Comparison of ENCODE assay signal across 13 cellular contexts in genomic region chr11:114366331-114367243, GRCh38. TPM values are rescaled to one million over a fixed set of nuclear protein-coding genes. Genes with fewer than 3 reads are reported as not detected.
A peak's percentile ranks its signal among the peaks of the same experiment; 100 is the strongest.
DNase-seq lines count a peak whose midpoint lies in the region; ATAC-seq, FAIRE-seq and TF ChIP-seq lines count a peak whose summit lies in the region.
"Had no signal": no experiment of that assay in that cellular context is flagged by ENCODE, and none has a peak within 500 bp of the region (broad histone marks: within the 10 kb centered on the region; RNA-seq: fewer than 3 reads in every experiment).

No MANE protein-coding gene starts in this region.

- TF ChIP-seq EP300 in Ishikawa (IDR thresholded peaks at IDR 0.05; ENCODE audit: borderline replicate concordance), result no peak

- ATAC-seq in left lung, result peak; percentile 13
- no peak for ATAC-seq in GM21825 (IDR thresholded peaks at IDR 0.05; ENCODE audit: unreplicated experiment)
- ATAC-seq in stimulated activated naive B cell treated with anti-CD40 and anti-IgM and Interleukin-4, amounts not matched to agents 10 μg/mL and 1 μg/mL and 100 μg/mL, for 72 hours (replicated peaks), result no peak

- peaks cover 22 to 27% of the 10 kb centered on the region in 2 donors for H3K27me3 Mint-ChIP-seq in stimulated activated naive B cell treated with anti-CD40 and anti-IgM and Interleukin-4, amounts not matched to agents 10 μg/mL and 1 μg/mL and 100 μg/mL, for 72 hours

- H3K36me3 Mint-ChIP-seq in stimulated activated naive B cell treated with anti-CD40 and anti-IgM and Interleukin-4, amounts not matched to agents 10 μg/mL and 1 μg/mL and 100 μg/mL, for 72 hours, result no peaks in the 10 kb centered on the region

- TF ChIP-seq CTCF in bronchial epithelial cell (IDR thresholded peaks at IDR 0.05; ENCODE audit: insufficient read depth, low read length, severe bottlenecking), result no peak
- TF ChIP-seq CTCF in left lung (IDR thresholded peaks at IDR 0.05), result no peak
- no peak for TF ChIP-seq CTCF in GM20000 (IDR thresholded peaks at IDR 0.05; ENCODE audit: extremely low read depth, missing control alignments)

- DNase-seq in AG08396 (ENCODE audit: low spot score), result peak; percentile 64
- peak; percentile 33 for DNase-seq in bronchial epithelial cell (ENCODE audit: low read depth)
- no peak for DNase-seq in left lung
- no peak for DNase-seq in stimulated activated naive B cell treated with anti-CD40 and anti-IgM and Interleukin-4, amounts not matched to agents 10 μg/mL and 1 μg/mL and 100 μg/mL, for 72 hours
- DNase-seq in GM20000 (ENCODE audit: low spot score), result no peak
- DNase-seq in LoVo (ENCODE audit: low spot score), result no peak
- DNase-seq: activated CD8-positive, alpha-beta memory T cell treated with anti-CD3 and anti-CD28 coated beads for 24 hours; GOT3; kidney had no signal

- H3K36me3 ChIP-seq in bronchial epithelial cell (ENCODE audit: control insufficient read depth, insufficient read depth, low read length) (no peaks in the 10 kb centered on the region), left lung (no peaks in the 10 kb centered on the region)
- H3K36me3 ChIP-seq: BLaER1 treated with 17β-estradiol and CSF1 and Interleukin-3, amounts not matched to agents 10 nM and 100 nM had no signal

- no peak for TF ChIP-seq RAD21 in Ishikawa (IDR thresholded peaks at IDR 0.05; ENCODE audit: low read depth)

- no peaks in the 10 kb centered on the region for H3K27me3 ChIP-seq in bronchial epithelial cell (ENCODE audit: control insufficient read depth, insufficient read depth, low read length)
- H3K27me3 ChIP-seq in left lung, result no peaks in the 10 kb centered on the region
- H3K27me3 ChIP-seq: BLaER1 treated with 17β-estradiol and CSF1 and Interleukin-3, amounts not matched to agents 10 nM and 100 nM had no signal

- no peaks in the 10 kb centered on the region for H3K9me3 ChIP-seq in left lung
- H3K9me3 ChIP-seq: BLaER1 treated with 17β-estradiol and CSF1 and Interleukin-3, amounts not matched to agents 10 nM and 100 nM had no signal

- no peak overlapping the region for H3K4me3 ChIP-seq in bronchial epithelial cell (ENCODE audit: low read depth, low read length)
- no peak overlapping the region for H3K4me3 ChIP-seq in left lung
- H3K4me3 ChIP-seq: BLaER1 treated with 17β-estradiol and CSF1 and Interleukin-3, amounts not matched to agents 10 nM and 100 nM had no signal

- intact Hi-C loops in left lung (cut with DNase I), result no loop called here

- no peak for FAIRE-seq in bronchial epithelial cell (lab: Jason Lieb, UNC)
- FAIRE-seq: kidney had no signal

- no peaks in the 10 kb centered on the region for H3K4me1 ChIP-seq in left lung

- H3K27ac Mint-ChIP-seq in stimulated activated naive B cell treated with anti-CD40 and anti-IgM and Interleukin-4, amounts not matched to agents 10 μg/mL and 1 μg/mL and 100 μg/mL, for 72 hours, result no peak overlapping the region
- H3K27ac Mint-ChIP-seq: stimulated activated naive CD8-positive, alpha-beta T cell treated with anti-CD3 and anti-CD28 coated beads, Interleukin-15, Interleukin-2, amounts not matched to agents 100 ng/mL and 50 ng/mL, for 24 hours had no signal

- H3K9me3 Mint-ChIP-seq in stimulated activated naive B cell treated with anti-CD40 and anti-IgM and Interleukin-4, amounts not matched to agents 10 μg/mL and 1 μg/mL and 100 μg/mL, for 72 hours, result no peaks in the 10 kb centered on the region
- H3K9me3 Mint-ChIP-seq: stimulated activated naive CD8-positive, alpha-beta T cell treated with anti-CD3 and anti-CD28 coated beads, Interleukin-15, Interleukin-2, amounts not matched to agents 100 ng/mL and 50 ng/mL, for 24 hours had no signal

- H3K4me1 Mint-ChIP-seq in stimulated activated naive B cell treated with anti-CD40 and anti-IgM and Interleukin-4, amounts not matched to agents 10 μg/mL and 1 μg/mL and 100 μg/mL, for 72 hours, result no peaks in the 10 kb centered on the region

- H3K27ac ChIP-seq in left lung, result peak overlapping the region in 1 of 2 donors; percentile 3
- H3K27ac ChIP-seq: BLaER1 treated with 17β-estradiol and CSF1 and Interleukin-3, amounts not matched to agents 10 nM and 100 nM had no signal

- no peak overlapping the region for H3K4me3 Mint-ChIP-seq in stimulated activated naive B cell treated with anti-CD40 and anti-IgM and Interleukin-4, amounts not matched to agents 10 μg/mL and 1 μg/mL and 100 μg/mL, for 72 hours
- H3K4me3 Mint-ChIP-seq: stimulated activated naive CD8-positive, alpha-beta T cell treated with anti-CD3 and anti-CD28 coated beads, Interleukin-15, Interleukin-2, amounts not matched to agents 100 ng/mL and 50 ng/mL, for 24 hours had no signal

TF ChIP-seq in Ishikawa, 13 proteins besides CTCF, POLR2A, EP300 and RAD21:
- TF ChIP-seq USF1 (IDR thresholded peaks at IDR 0.05), result no peak
- peak; percentile 77 for TF ChIP-seq TEAD4 (IDR thresholded peaks at IDR 0.05)
- no peak for TF ChIP-seq YY1 (IDR thresholded peaks at IDR 0.05; ENCODE audit: low read depth)
- no peak for TF ChIP-seq CREB1 (IDR thresholded peaks at IDR 0.05; ENCODE audit: low read depth)

RNA-seq across cellular contexts. Expression of gene C11orf71, which starts 33.7 kb away (rescaled TPM):
- total RNA-seq in bronchial epithelial cell (2.1 and 3.5 TPM in 2 replicates), left lung (1 to 10 TPM; 6.5 to 8.8 TPM)

RNA-seq across cellular contexts. Expression of gene RBM7, which starts 33.9 kb away (rescaled TPM):
- 36.4 and 37.9 TPM in 2 replicates for total RNA-seq in bronchial epithelial cell
- 10 to 100 TPM; 28.7 to 32.0 TPM for total RNA-seq in left lung

Comparison
In these comparisons a context has a peak if more than half of its experiments do, and no peak if none do; other contexts are left out.
1. DNase-seq: peak in AG08396 (single experiment) and bronchial epithelial cell (single experiment); none in left lung (0 of 2), stimulated activated naive B cell treated with anti-CD40 and anti-IgM and Interleukin-4, amounts not matched to agents 10 μg/mL and 1 μg/mL and 100 μg/mL, for 72 hours (single experiment), GM20000 (single experiment) and LoVo (single experiment).